In the genomic region with DNA sequence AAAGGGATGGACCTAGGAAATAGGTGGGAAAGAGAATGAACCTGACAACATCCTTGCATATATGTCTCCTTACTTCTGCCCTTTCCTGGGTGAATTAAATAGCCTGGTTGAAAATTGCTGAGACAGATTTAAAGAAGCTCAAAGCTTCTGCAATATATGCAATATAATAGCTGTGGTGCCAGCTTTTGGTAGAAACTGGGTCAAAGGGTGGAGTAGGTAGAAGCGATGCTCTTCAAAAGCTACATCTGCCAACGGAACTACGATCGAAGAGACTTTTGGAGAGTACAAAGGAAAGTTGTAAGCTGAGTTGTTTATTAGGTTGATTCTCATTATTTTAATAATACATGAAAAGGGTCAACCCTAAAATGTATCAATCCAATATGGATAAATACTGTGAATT, we compare ENCODE assay signal across 28 cellular contexts.
"Had no signal": no experiment of that assay in that cellular context is flagged by ENCODE, and none has a peak within 500 bp of the region (broad histone marks: within the 10 kb centered on the region; RNA-seq: fewer than 3 reads in every experiment).

No MANE protein-coding gene starts in this region.

- H3K27me3 ChIP-seq: colonic mucosa, esophagus squamous epithelium, heart right ventricle, right atrium auricular region, stomach, testis, tibial nerve, upper lobe of left lung had no signal

- H3K4me3 Mint-ChIP-seq: naive thymus-derived CD8-positive, alpha-beta T cell; nephron progenitor cell had no signal

- H3K4me3 ChIP-seq: colonic mucosa, esophagus squamous epithelium, heart right ventricle, lower lobe of right lung, prostate gland, right atrium auricular region, smooth muscle cell, stomach, testis, tibial nerve, upper lobe of left lung had no signal

- H3K9me3 ChIP-seq: colonic mucosa, esophagus squamous epithelium, heart right ventricle, lower lobe of right lung, prostate gland, right atrium auricular region, stomach, testis, tibial nerve, upper lobe of left lung had no signal

- H3K27ac ChIP-seq: colonic mucosa, esophagus squamous epithelium, heart right ventricle, lower lobe of right lung, prostate gland, right atrium auricular region, stomach, testis, tibial nerve, upper lobe of left lung had no signal

- H3K4me1 ChIP-seq: colonic mucosa, heart right ventricle, lower lobe of right lung, prostate gland, right atrium auricular region, stomach, testis, tibial nerve, upper lobe of left lung had no signal

- H3K27ac Mint-ChIP-seq: naive thymus-derived CD8-positive, alpha-beta T cell; nephron progenitor cell had no signal

- H3K9me3 Mint-ChIP-seq: naive thymus-derived CD8-positive, alpha-beta T cell; nephron progenitor cell had no signal

- H3K36me3 ChIP-seq: colonic mucosa, esophagus squamous epithelium, heart right ventricle, lower lobe of right lung, prostate gland, right atrium auricular region, stomach, tibial nerve, upper lobe of left lung had no signal

- ATAC-seq: heart right ventricle; left ventricle myocardium superior; lower lobe of right lung; naive thymus-derived CD8-positive, alpha-beta T cell; sciatic nerve had no signal

- H3K36me3 Mint-ChIP-seq: naive thymus-derived CD8-positive, alpha-beta T cell had no signal

- DNase-seq: colonic mucosa; dermis blood vessel endothelial cell; effector memory CD4-positive, alpha-beta T cell; erythroblast; esophagus squamous epithelium; foreskin melanocyte; glutamatergic neuron; heart right ventricle; hippocampal formation; kidney glomerular epithelial cell; left ventricle myocardium superior; lower lobe of right lung; naive thymus-derived CD8-positive, alpha-beta T cell; nephron progenitor cell; nucleus accumbens; stimulated activated CD4-positive, alpha-beta T cell treated with anti-CD3 and anti-CD28 coated beads, Interleukin-12 subunit alpha, Interleukin-12 subunit beta, amount 100 ng/mL, for 4 hours; stimulated activated CD4-positive, alpha-beta T cell treated with anti-CD3 and anti-CD28 coated beads, Interleukin-1b, Interleukin-23, amount 100 ng/mL, for 48 hours; stimulated activated CD4-positive, alpha-beta T cell treated with anti-CD3 and anti-CD28 coated beads, Interleukin-4, amount 100 ng/mL, for 1 hour; stimulated activated CD8-positive, alpha-beta memory T cell treated with anti-CD3 and anti-CD28 coated beads, Interleukin-4, amount 100 ng/mL, for 48 hours; stimulated activated naive CD4-positive, alpha-beta T cell treated with Interleukin-2 at 50 U/mL for 16 hours; stomach; testis; upper lobe of left lung had no signal
